12 cellular contexts compared by ENCODE assay signal in genomic region chr9:36218411-36218901, GRCh38. TPM values are rescaled to one million over a fixed set of nuclear protein-coding genes. Genes with fewer than 3 reads are reported as not detected.
DNase-seq lines count a peak whose midpoint lies in the region; ATAC-seq and TF ChIP-seq lines count a peak whose summit lies in the region.
"Had no signal": no experiment of that assay in that cellular context is flagged by ENCODE, and none has a peak within 500 bp of the region (broad histone marks: within the 10 kb centered on the region; RNA-seq: fewer than 3 reads in every experiment).

No MANE protein-coding gene starts in this region.

- H2AK5ac ChIP-seq in neuronal stem cell (ENCODE audit: low read depth, low read length): no peak overlapping the region

- no peak overlapping the region for H2BK12ac ChIP-seq in neuronal stem cell (ENCODE audit: low read length)

- no peak overlapping the region for H2BK120ac ChIP-seq in neuronal stem cell (ENCODE audit: low read depth, low read length)

- no peak overlapping the region for H2BK5ac ChIP-seq in neuronal stem cell (ENCODE audit: low read length)

- no peak overlapping the region for H3K4ac ChIP-seq in neuronal stem cell (ENCODE audit: low read length)

- no peak overlapping the region for H2BK15ac ChIP-seq in neuronal stem cell (ENCODE audit: low read length)

- peaks cover 3% of the 10 kb centered on the region for H3K9me3 ChIP-seq in cardiac muscle cell (ENCODE audit: low read depth)
- peaks cover 7% of the 10 kb centered on the region for H3K9me3 ChIP-seq in left ventricle myocardium inferior (replicated peaks)
- H3K9me3 ChIP-seq in upper lobe of right lung: no peaks in the 10 kb centered on the region
- H3K9me3 ChIP-seq in neuronal stem cell (replicated peaks in 1 of 2; ENCODE audit: control insufficient read depth in 2 of 2, insufficient read depth in 1 of 2, low read depth in 1 of 2, low read length in 2 of 2): peaks cover 5 to 12% of the 10 kb centered on the region in 2 donors
- H3K9me3 ChIP-seq: BE2C had no signal

- no peak overlapping the region for H3K18ac ChIP-seq in neuronal stem cell (ENCODE audit: low read length)

- peaks cover 50% of the 10 kb centered on the region for H3K36me3 ChIP-seq in cardiac muscle cell
- H3K36me3 ChIP-seq in left ventricle myocardium inferior: peaks cover 68% of the 10 kb centered on the region
- H3K36me3 ChIP-seq in upper lobe of right lung: peaks cover 80% of the 10 kb centered on the region
- H3K36me3 ChIP-seq in neuronal stem cell (replicated peaks in 1 of 2; ENCODE audit: control insufficient read depth in 2 of 2, insufficient read depth in 2 of 2, low read length in 2 of 2): peaks cover 46 to 94% of the 10 kb centered on the region in 2 donors
- H3K36me3 ChIP-seq: ovary had no signal

- peaks cover 78% of the 10 kb centered on the region for H3K36me3 Mint-ChIP-seq in activated CD4-positive, alpha-beta memory T cell treated with anti-CD3 and anti-CD28 coated beads, Interleukin-2, amount 10 ng/mL, durations not matched to agents 7 days and 5 days (ENCODE audit: low read depth)

- H3K27ac ChIP-seq in cardiac muscle cell (peak overlapping the region; percentile 43), left ventricle myocardium inferior (replicated peaks) (no peak overlapping the region), layer of hippocampus (ENCODE audit: low read depth, low read length) (peak overlapping the region; percentile 32), upper lobe of right lung (no peak overlapping the region), neuronal stem cell (replicated peaks; ENCODE audit: low read length) (no peak overlapping the region)
- H3K27ac ChIP-seq: ovary had no signal

- H3K27me3 ChIP-seq in cardiac muscle cell (no peaks in the 10 kb centered on the region), left ventricle myocardium inferior (ENCODE audit: low read depth) (no peaks in the 10 kb centered on the region), layer of hippocampus (ENCODE audit: control insufficient read depth, insufficient read depth, low read length) (no peaks in the 10 kb centered on the region), upper lobe of right lung (no peaks in the 10 kb centered on the region), neuronal stem cell (ENCODE audit: control insufficient read depth in 3 of 3, insufficient read depth in 3 of 3, low read depth in 1 of 3, low read length in 3 of 3) (no peaks in the 10 kb centered on the region)
- H3K27me3 ChIP-seq: BE2C, ovary had no signal

- H3K9me3 Mint-ChIP-seq in activated CD4-positive, alpha-beta memory T cell treated with anti-CD3 and anti-CD28 coated beads, Interleukin-2, amount 10 ng/mL, durations not matched to agents 7 days and 5 days: no peaks in the 10 kb centered on the region

- no peak overlapping the region for H2AFZ ChIP-seq in neuronal stem cell (ENCODE audit: low read length)

- H3K4me1 ChIP-seq in cardiac muscle cell (ENCODE audit: low read depth): peaks cover 3% of the 10 kb centered on the region
- H3K4me1 ChIP-seq in left ventricle myocardium inferior: peaks cover 46% of the 10 kb centered on the region
- H3K4me1 ChIP-seq in upper lobe of right lung: no peaks in the 10 kb centered on the region
- no peaks in the 10 kb centered on the region for H3K4me1 ChIP-seq in neuronal stem cell (ENCODE audit: control insufficient read depth in 2 of 2, insufficient read depth in 1 of 2, low read depth in 1 of 2, low read length in 2 of 2)
- H3K4me1 ChIP-seq: BE2C had no signal

- no peak overlapping the region for H3K23ac ChIP-seq in neuronal stem cell (ENCODE audit: low read depth, low read length, poor library complexity)

- H3K4me3 ChIP-seq in cardiac muscle cell (no peak overlapping the region), left ventricle myocardium inferior (no peak overlapping the region), upper lobe of right lung (no peak overlapping the region), neuronal stem cell (ENCODE audit: low read length in 2 of 2) (no peak overlapping the region)
- H3K4me3 ChIP-seq: ovary had no signal

- peak overlapping the region; percentile 79 for H3K27ac Mint-ChIP-seq in activated CD4-positive, alpha-beta memory T cell treated with anti-CD3 and anti-CD28 coated beads, Interleukin-2, amount 10 ng/mL, durations not matched to agents 7 days and 5 days

- no peak overlapping the region for H3K4me2 ChIP-seq in neuronal stem cell (ENCODE audit: insufficient read depth, low read length, poor library complexity, severe bottlenecking)

- H4K91ac ChIP-seq in neuronal stem cell (ENCODE audit: low read depth, low read length, poor library complexity): no peak overlapping the region

- H3K79me1 ChIP-seq in neuronal stem cell (ENCODE audit: low read depth, low read length): peaks cover 1% of the 10 kb centered on the region

- TF ChIP-seq CTCF in cardiac muscle cell (IDR thresholded peaks at IDR 0.05; ENCODE audit: low read depth, low read length): no peak
- TF ChIP-seq CTCF in left ventricle myocardium inferior (IDR thresholded peaks at IDR 0.05; ENCODE audit: borderline replicate concordance): no peak
- TF ChIP-seq CTCF in upper lobe of right lung (IDR thresholded peaks at IDR 0.05): no peak

- CTCF ChIA-PET in activated CD4-positive, alpha-beta memory T cell treated with anti-CD3 and anti-CD28 coated beads, Interleukin-2, amount 10 ng/mL, durations not matched to agents 7 days and 5 days (lab: Charles Lee): interaction anchor here (1.0 kb wide), 3 partner anchors 28 to 117 kb away, joined by 3 to 4 read pairs (median 4); partner anchors contain the start of gene CLTA

- H3K27me3 Mint-ChIP-seq in activated CD4-positive, alpha-beta memory T cell treated with anti-CD3 and anti-CD28 coated beads, Interleukin-2, amount 10 ng/mL, durations not matched to agents 7 days and 5 days: no peaks in the 10 kb centered on the region

- DNase-seq in cardiac muscle cell (ENCODE audit: low read depth in 1 of 2, low spot score in 1 of 2) (no peak), left ventricle myocardium inferior (no peak), upper lobe of right lung (no peak), neuronal stem cell (ENCODE audit: low spot score) (no peak), HuH-7.5 (ENCODE audit: low spot score) (no peak)
- DNase-seq in activated CD4-positive, alpha-beta memory T cell treated with anti-CD3 and anti-CD28 coated beads, Interleukin-2, amount 10 ng/mL, durations not matched to agents 7 days and 5 days: peak; percentile 46
- DNase-seq: BE2C, ovary had no signal

- H3K4me1 Mint-ChIP-seq in activated CD4-positive, alpha-beta memory T cell treated with anti-CD3 and anti-CD28 coated beads, Interleukin-2, amount 10 ng/mL, durations not matched to agents 7 days and 5 days: peaks cover 58% of the 10 kb centered on the region

- intact Hi-C loops in left ventricle myocardium inferior (cut with micrococcal nuclease): no loop called here
- intact Hi-C loops in upper lobe of right lung (cut with DNase I): no loop called here

- no peak overlapping the region for H4K8ac ChIP-seq in neuronal stem cell (ENCODE audit: low read depth, low read length)

- peak overlapping the region; percentile 26 for H3K4me3 Mint-ChIP-seq in activated CD4-positive, alpha-beta memory T cell treated with anti-CD3 and anti-CD28 coated beads, Interleukin-2, amount 10 ng/mL, durations not matched to agents 7 days and 5 days

- no peak overlapping the region for H3K9ac ChIP-seq in neuronal stem cell (ENCODE audit: low read depth, low read length, poor library complexity)

- ATAC-seq in upper lobe of right lung: peak; percentile 53
- no peak for ATAC-seq in HG03025 (IDR thresholded peaks at IDR 0.05; ENCODE audit: low FRiP score, unreplicated experiment)
- ATAC-seq: HCT116 had no signal

- H3K14ac ChIP-seq in neuronal stem cell (ENCODE audit: low read length): no peak overlapping the region

- POLR2A ChIA-PET in activated CD4-positive, alpha-beta memory T cell treated with anti-CD3 and anti-CD28 coated beads, Interleukin-2, amount 10 ng/mL, durations not matched to agents 7 days and 5 days (lab: Charles Lee): interaction anchor here (1.5 to 5.2 kb wide), 4 partner anchors 11 to 40 kb away, joined by 3 to 40 read pairs (median 6); partner anchors contain the start of genes CLTA and GNE

- WGBS in neuronal stem cell (ENCODE audit: extremely low coverage in 2 of 2, insufficient read length in 2 of 2, insufficient replicate concordance in 1 of 2), 2 donors: no CpG with 5 or more reads among the region's 7 CpGs

RNA-seq across cellular contexts. Expression of gene CLTA, which starts 27.7 kb away (rescaled TPM):
- total RNA-seq in cardiac muscle cell: 236 TPM in 2 replicates
- polyA plus RNA-seq in cardiac muscle cell: 118 and 147 TPM in 2 replicates
- 60.4 TPM for total RNA-seq in left ventricle myocardium inferior
- total RNA-seq in activated CD4-positive, alpha-beta memory T cell treated with anti-CD3 and anti-CD28 coated beads, Interleukin-2, amount 10 ng/mL, durations not matched to agents 7 days and 5 days: 100 to 1,000 TPM; 150 to 151 TPM
- total RNA-seq in upper lobe of right lung: 163 TPM
- 191 TPM for polyA plus RNA-seq in neuronal stem cell (2013, experiment 1 of 2)
- 183 TPM for polyA plus RNA-seq in neuronal stem cell (2013, experiment 2 of 2)

RNA-seq across cellular contexts. Expression of gene GNE, which starts 39.8 kb away (rescaled TPM):
- total RNA-seq in cardiac muscle cell: 9.5 and 16.7 TPM in 2 replicates
- polyA plus RNA-seq in cardiac muscle cell: 3.6 and 6.1 TPM in 2 replicates
- total RNA-seq in left ventricle myocardium inferior: 11.7 TPM
- 10 to 100 TPM; 22.0 to 23.0 TPM for total RNA-seq in activated CD4-positive, alpha-beta memory T cell treated with anti-CD3 and anti-CD28 coated beads, Interleukin-2, amount 10 ng/mL, durations not matched to agents 7 days and 5 days
- 13.7 TPM for total RNA-seq in upper lobe of right lung
- polyA plus RNA-seq in neuronal stem cell (2013, experiment 1 of 2): 13.5 TPM
- polyA plus RNA-seq in neuronal stem cell (2013, experiment 2 of 2): 13.8 TPM

RNA-seq across cellular contexts. Expression of gene CCIN, which starts 49.3 kb away (rescaled TPM):
- total RNA-seq in cardiac muscle cell (0.39 TPM in 1 of 2 replicates, not detected in the other), left ventricle myocardium inferior (not detected), upper lobe of right lung (not detected)
- polyA plus RNA-seq in cardiac muscle cell: not detected in 2 replicates
- under 1 TPM in 1 of 2 experiments, not detected in 1; 0.13 TPM for total RNA-seq in activated CD4-positive, alpha-beta memory T cell treated with anti-CD3 and anti-CD28 coated beads, Interleukin-2, amount 10 ng/mL, durations not matched to agents 7 days and 5 days
- polyA plus RNA-seq in neuronal stem cell (2013, experiment 1 of 2): 0.03 TPM
- 0.03 TPM for polyA plus RNA-seq in neuronal stem cell (2013, experiment 2 of 2)
- total RNA-seq: lower leg skin had no signal

Comparison
In these comparisons a context has a peak if more than half of its experiments do, and no peak if none do; other contexts are left out.
1. H3K27ac ChIP-seq: peak in cardiac muscle cell (single experiment) and layer of hippocampus (single experiment); none in left ventricle myocardium inferior (single experiment), upper lobe of right lung (single experiment) and neuronal stem cell (single experiment).